In the genomic region with DNA sequence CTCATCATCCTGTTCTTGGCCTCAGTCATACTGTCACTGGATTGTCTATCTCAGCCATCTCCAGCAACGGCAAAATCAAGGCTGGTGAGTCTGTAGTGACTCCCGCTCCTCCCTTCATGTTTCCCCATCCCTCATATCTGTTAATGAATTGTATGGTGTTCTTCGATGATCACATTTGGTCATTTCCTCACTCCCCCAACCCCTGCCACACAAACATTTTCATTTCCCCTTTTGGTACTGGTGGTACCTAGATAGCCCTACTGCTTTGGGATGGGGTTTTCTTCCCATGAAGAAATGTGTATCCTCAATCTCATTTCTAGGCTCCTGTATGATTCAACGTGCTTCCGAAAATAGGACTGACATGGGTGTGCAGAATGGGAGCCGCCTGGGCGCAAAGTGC, we compare ENCODE assay signal across 11 cellular contexts.
"Had no signal": no experiment of that assay in that cellular context is flagged by ENCODE, and none has a peak within 500 bp of the region (broad histone marks: within the 10 kb centered on the region; RNA-seq: fewer than 3 reads in every experiment).

No MANE protein-coding gene starts in this region.

- ATAC-seq: gastroesophageal sphincter, pancreas, WTC11 had no signal

- DNase-seq: activated CD4-positive, alpha-beta T cell treated with anti-CD3 and anti-CD28 coated beads, Interleukin-2, amount 10 ng/mL, durations not matched to agents 24 days and 14 days; activated naive CD4-positive, alpha-beta T cell treated with anti-CD3 and anti-CD28 coated beads for 36 hours; left ventricle myocardium inferior; mesendoderm; pancreas; stimulated activated CD4-positive, alpha-beta T cell treated with anti-CD3 and anti-CD28 coated beads, Interleukin-15, amount 100 ng/mL, for 24 hours; stimulated activated CD4-positive, alpha-beta T cell treated with anti-CD3 and anti-CD28 coated beads, Interleukin-4, amount 100 ng/mL, for 4 hours; tibial artery; uterus had no signal
